In the genomic region with DNA sequence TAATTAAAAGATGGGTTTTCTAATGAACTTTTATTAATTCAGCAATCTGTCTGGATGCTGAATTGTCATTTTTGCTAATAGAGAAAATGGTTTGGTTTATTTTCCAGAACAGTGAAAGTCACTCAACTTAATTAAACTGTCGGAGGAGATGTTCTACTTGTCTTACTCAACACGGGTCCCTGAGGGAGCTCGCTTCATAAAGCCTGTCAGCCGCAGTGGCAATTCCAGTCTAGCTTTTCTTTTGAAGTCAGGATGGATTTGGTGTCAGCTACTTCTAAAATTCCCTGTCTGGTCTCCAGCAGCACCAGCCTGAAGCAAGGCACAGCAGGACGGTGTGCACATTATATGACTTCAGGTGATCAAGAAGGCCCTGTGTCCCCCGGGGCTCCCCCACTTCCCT, we compare ENCODE assay signal across 25 cellular contexts.
"Had no signal": no experiment of that assay in that cellular context is flagged by ENCODE, and none has a peak within 500 bp of the region (broad histone marks: within the 10 kb centered on the region; RNA-seq: fewer than 3 reads in every experiment).

No MANE protein-coding gene starts in this region.

- H3K27me3 ChIP-seq: neural progenitor cell, ovary, right atrium auricular region, right lobe of liver, sigmoid colon, stomach, thyroid gland, tibial nerve, upper lobe of left lung, vagina had no signal

- H3K36me3 ChIP-seq: neural progenitor cell, ovary, right atrium auricular region, right lobe of liver, sigmoid colon, stomach, thoracic aorta, thyroid gland, tibial nerve, upper lobe of left lung, vagina had no signal

- H3K4me1 ChIP-seq: neural progenitor cell, parathyroid adenoma, psoas muscle, right atrium auricular region, right lobe of liver, sigmoid colon, stomach, thyroid gland, tibial nerve, upper lobe of left lung, vagina had no signal

- H3K79me2 ChIP-seq: parathyroid adenoma had no signal

- H3K9ac ChIP-seq: neural progenitor cell, parathyroid adenoma had no signal

- H3K27ac ChIP-seq: neural progenitor cell, ovary, parathyroid adenoma, psoas muscle, right atrium auricular region, right lobe of liver, sigmoid colon, stomach, thoracic aorta, thyroid gland, tibial nerve, upper lobe of left lung, vagina had no signal

- H2AFZ ChIP-seq: neural progenitor cell, parathyroid adenoma had no signal

- ATAC-seq: naive thymus-derived CD4-positive, alpha-beta T cell; natural killer cell; right lobe of liver; stimulated activated naive B cell treated with anti-CD40 and anti-IgM and Interleukin-4, amounts not matched to agents 10 μg/mL and 1 μg/mL and 100 μg/mL, for 72 hours had no signal

- H3K4me2 ChIP-seq: neural progenitor cell had no signal

- H3K4me3 ChIP-seq: neural progenitor cell, ovary, psoas muscle, right atrium auricular region, right lobe of liver, sigmoid colon, stomach, thoracic aorta, thyroid gland, tibial nerve, upper lobe of left lung, vagina had no signal

- H3K9me3 ChIP-seq: ovary, psoas muscle, right atrium auricular region, right lobe of liver, sigmoid colon, stomach, thoracic aorta, thyroid gland, tibial nerve, upper lobe of left lung, vagina had no signal

- DNase-seq: naive thymus-derived CD4-positive, alpha-beta T cell; natural killer cell; occipital lobe; ovary; posterior cingulate gyrus; psoas muscle; right lobe of liver; sigmoid colon; small intestine; stimulated activated CD4-positive, alpha-beta T cell treated with anti-CD3 and anti-CD28 coated beads, Interleukin-15, amount 100 ng/mL, for 24 hours; stimulated activated CD4-positive, alpha-beta T cell treated with anti-CD3 and anti-CD28 coated beads, Interleukin-2, amount 100 ng/mL, for 24 hours; stimulated activated CD4-positive, alpha-beta T cell treated with anti-CD3 and anti-CD28 coated beads, Interleukin-2, amount 100 ng/mL, for 48 hours; stimulated activated CD4-positive, alpha-beta T cell treated with anti-CD3 and anti-CD28 coated beads, Interleukin-4, amount 100 ng/mL, for 24 hours; stimulated activated naive B cell treated with anti-CD40 and anti-IgM and Interleukin-4, amounts not matched to agents 10 μg/mL and 1 μg/mL and 100 μg/mL, for 72 hours; stimulated activated naive CD4-positive, alpha-beta T cell treated with Interleukin-2 at 50 U/mL for 16 hours; stomach; thyroid gland; trophoblast cell; upper lobe of left lung had no signal
